Comparison of ENCODE assay signal across 14 cellular contexts in genomic region chr9:75128535-75128934, GRCh38.
"Had no signal": no experiment of that assay in that cellular context is flagged by ENCODE, and none has a peak within 500 bp of the region (broad histone marks: within the 10 kb centered on the region; RNA-seq: fewer than 3 reads in every experiment).

No MANE protein-coding gene starts in this region.

- H3K4me3 Mint-ChIP-seq: activated B cell treated with CpG ODN at 0.5 μM for 24 hours; activated naive CD4-positive, alpha-beta T cell treated with anti-CD3 and anti-CD28 coated beads for 36 hours had no signal

- H3K4me1 ChIP-seq: body of pancreas, gastroesophageal sphincter, sigmoid colon had no signal

- ATAC-seq: body of pancreas, gastroesophageal sphincter had no signal

- DNase-seq: activated B cell treated with CpG ODN at 0.5 μM for 24 hours; activated naive CD4-positive, alpha-beta T cell treated with anti-CD3 and anti-CD28 coated beads for 36 hours; amniotic stem cell; body of pancreas; central memory CD4-positive, alpha-beta T cell; effector memory CD4-positive, alpha-beta T cell; mesendoderm; ovary; sigmoid colon; stimulated activated CD4-positive, alpha-beta T cell treated with anti-CD3 and anti-CD28 coated beads, Interleukin-2, amount 100 ng/mL, for 24 hours; stimulated activated naive CD4-positive, alpha-beta T cell had no signal

- H3K27me3 Mint-ChIP-seq: activated B cell treated with CpG ODN at 0.5 μM for 24 hours had no signal

- H3K4me3 ChIP-seq: body of pancreas, gastroesophageal sphincter, ovary, sigmoid colon, SK-N-MC had no signal

- H3K9me3 Mint-ChIP-seq: activated B cell treated with CpG ODN at 0.5 μM for 24 hours; activated naive CD4-positive, alpha-beta T cell treated with anti-CD3 and anti-CD28 coated beads for 36 hours had no signal

- H3K36me3 ChIP-seq: ovary had no signal

- H3K27ac ChIP-seq: body of pancreas, epithelial cell of prostate, gastroesophageal sphincter, ovary, sigmoid colon, SK-N-MC had no signal

- H3K27me3 ChIP-seq: body of pancreas, gastroesophageal sphincter, ovary, sigmoid colon had no signal

- H3K9me3 ChIP-seq: body of pancreas, gastroesophageal sphincter, ovary, sigmoid colon had no signal

- H3K27ac Mint-ChIP-seq: activated B cell treated with CpG ODN at 0.5 μM for 24 hours; activated naive CD4-positive, alpha-beta T cell treated with anti-CD3 and anti-CD28 coated beads for 36 hours had no signal
